8 cellular contexts compared by ENCODE assay signal in the genomic region with DNA sequence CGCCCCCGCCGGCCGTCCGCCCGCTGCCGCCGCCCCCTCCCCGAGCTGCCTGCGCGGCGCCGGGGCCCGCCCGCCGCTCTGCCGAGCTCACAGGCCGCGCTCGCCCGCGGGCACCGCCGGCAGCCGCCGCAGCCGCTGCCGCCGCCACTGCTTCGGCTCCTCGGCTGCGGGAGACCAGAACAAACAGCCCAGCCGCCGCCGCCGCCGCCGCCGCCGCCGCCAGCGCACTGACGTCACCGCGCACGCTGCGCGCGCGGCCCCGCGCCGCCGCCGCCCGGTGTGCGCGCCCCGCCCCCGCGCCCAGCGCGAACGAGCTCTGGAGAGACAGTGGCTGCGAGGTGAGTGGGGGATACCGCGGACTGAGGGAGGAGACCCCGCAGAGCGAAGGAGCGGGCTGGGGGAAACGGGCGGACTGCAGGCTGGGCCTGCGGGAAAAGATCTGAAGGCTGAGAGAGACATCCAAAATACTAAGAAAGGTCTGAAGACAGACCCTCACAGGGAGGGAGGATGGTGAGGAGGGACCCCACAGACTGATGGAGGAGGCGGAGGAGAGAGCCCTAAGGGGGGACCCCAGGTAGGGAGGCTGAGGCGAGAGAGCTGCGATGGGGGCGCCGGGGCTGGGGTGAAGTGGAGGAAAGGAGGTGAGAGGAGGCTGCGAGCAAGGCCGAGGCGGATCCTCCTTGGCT. TPM values are rescaled to one million over a fixed set of nuclear protein-coding genes. Genes with fewer than 3 reads are reported as not detected.
DNase-seq lines count a peak whose midpoint lies in the region; ATAC-seq and TF ChIP-seq lines count a peak whose summit lies in the region.

BRD4 (minus strand) TSS at position 229 of the 686 bp plus-strand sequence. CDS start 59,440 bp downstream, outside the sequence.

- WGBS in thymus, result 4% methylated on average over 81 of the region's 81 CpGs

- no peaks in the 10 kb centered on the region for H3K27me3 ChIP-seq in thymus (ENCODE audit: control insufficient read depth, insufficient read depth)

- peak within 1 kb of the TSS; percentile 100 for H3K4me3 ChIP-seq in thymus (ENCODE audit: low read length)

- no peaks in the 10 kb centered on the region for H3K36me3 ChIP-seq in thymus (ENCODE audit: control insufficient read depth, insufficient read depth)

- H3K9me3 ChIP-seq in thymus (ENCODE audit: control insufficient read depth), result no peaks in the 10 kb centered on the region

- peaks cover 54% of the 10 kb centered on the region for H3K4me1 Mint-ChIP-seq in osteocyte (ENCODE audit: unreplicated experiment)

- H3K9me3 Mint-ChIP-seq in osteocyte (ENCODE audit: unreplicated experiment), result no peaks in the 10 kb centered on the region

- peak; percentile 50 for ATAC-seq in GM19372 (IDR thresholded peaks at IDR 0.05; ENCODE audit: low read depth, unreplicated experiment)

- H3K27ac ChIP-seq in C4-2B, result peak within 1 kb of the TSS; percentile 93
- H3K27ac ChIP-seq in thymus (ENCODE audit: low read depth), result peak within 1 kb of the TSS; percentile 98

- TF ChIP-seq CTCF in C4-2B (conservative IDR thresholded peaks at IDR 0.05) (no peak), osteocyte (IDR thresholded peaks at IDR 0.05) (no peak)

- H3K27ac Mint-ChIP-seq in osteocyte (ENCODE audit: unreplicated experiment), result peak within 1 kb of the TSS; percentile 97

- H3K27me3 Mint-ChIP-seq in osteocyte (ENCODE audit: unreplicated experiment), result no peaks in the 10 kb centered on the region

- DNase-seq in HuH-7 (ENCODE audit: low spot score), result peak; percentile 77
- DNase-seq in SK-N-DZ (ENCODE audit: low spot score), result peak; percentile 57
- DNase-seq in activated naive CD4-positive, alpha-beta T cell treated with anti-CD3 and anti-CD28 coated beads, Interleukin-2, amount 50 U/mL, for 16 hours, result peak; percentile 84
- peak; percentile 16 to 88 (median 76) for DNase-seq in head of caudate nucleus
- DNase-seq in osteocyte (ENCODE audit: extremely low spot score, unreplicated experiment), result peak; percentile 92

- H3K36me3 Mint-ChIP-seq in osteocyte (ENCODE audit: unreplicated experiment), result peaks cover 2% of the 10 kb centered on the region

- intact Hi-C loops in head of caudate nucleus (cut with DNase I), result loop anchor here (5.0 kb wide), 1 partner anchor 70 kb away; no protein-coding TSS in a partner anchor

- H3K4me1 ChIP-seq in thymus (ENCODE audit: control insufficient read depth, insufficient read depth, low read length), result peaks cover 11% of the 10 kb centered on the region

- peak within 1 kb of the TSS; percentile 96 for H3K4me3 Mint-ChIP-seq in osteocyte (ENCODE audit: unreplicated experiment)

RNA-seq across cellular contexts. Expression of gene BRD4, which starts in this region (rescaled TPM):
- 9.3 and 11.1 TPM in 2 replicates for polyA plus RNA-seq in SK-N-DZ (2014; cell fraction: cytosol; rRNA removed)
- 9.9 and 20.7 TPM in 2 replicates for polyA plus RNA-seq in SK-N-DZ (2014; cell fraction: nucleus; rRNA removed)
- total RNA-seq in osteocyte, result 142 and 143 TPM in 2 replicates
- 26.0 TPM for polyA plus RNA-seq in thymus

Comparison
In these comparisons a context has a peak if more than half of its experiments do, and no peak if none do; other contexts are left out.
1. Peak in every context shown above with its lines: DNase-seq, ATAC-seq, H3K4me3 ChIP-seq and H3K27ac ChIP-seq.